18 cellular contexts compared by ENCODE assay signal in the genomic region with DNA sequence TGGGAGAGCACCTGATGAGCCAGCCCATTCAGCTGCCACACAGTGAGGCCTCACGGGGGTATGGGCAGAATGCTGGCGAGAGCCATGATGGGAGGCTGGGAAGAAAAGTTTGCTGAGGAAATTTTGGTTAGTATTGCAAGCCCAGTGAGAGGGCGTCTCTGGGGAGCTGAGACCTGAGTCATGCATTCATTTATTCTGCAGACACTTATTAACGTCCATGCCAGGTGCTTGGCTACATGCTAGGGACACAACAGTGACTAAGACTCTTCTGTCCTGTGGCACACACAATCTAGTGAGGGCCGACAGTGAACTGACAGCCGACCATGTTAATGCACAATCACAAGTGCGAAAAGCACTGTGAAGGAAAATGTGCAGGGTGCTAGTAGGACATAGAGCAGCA. TPM values are rescaled to one million over a fixed set of nuclear protein-coding genes. Genes with fewer than 3 reads are reported as not detected.
DNase-seq lines count a peak whose midpoint lies in the region; ATAC-seq and TF ChIP-seq lines count a peak whose summit lies in the region.
"Had no signal": no experiment of that assay in that cellular context is flagged by ENCODE, and none has a peak within 500 bp of the region (broad histone marks: within the 10 kb centered on the region; RNA-seq: fewer than 3 reads in every experiment).

No MANE protein-coding gene starts in this region.

- no peak overlapping the region for H3K4me3 Mint-ChIP-seq in T-helper 17 cell
- H3K4me3 Mint-ChIP-seq: CD8-positive, alpha-beta memory T cell had no signal

- peak overlapping the region; percentile 34 for H3K27ac Mint-ChIP-seq in T-helper 17 cell
- H3K27ac Mint-ChIP-seq: CD8-positive, alpha-beta memory T cell had no signal

- no peaks in the 10 kb centered on the region for H3K36me3 Mint-ChIP-seq in T-helper 17 cell (ENCODE audit: low read depth)

- no peak for DNase-seq in T-helper 17 cell
- no peak for DNase-seq in dorsolateral prefrontal cortex
- peak; percentile 40 for DNase-seq in fibroblast of the aortic adventitia (ENCODE audit: low read depth)
- no peak for DNase-seq in substantia nigra (lab: John Stamatoyannopoulos, UW)
- no peak for DNase-seq in iPS-NIHi11 (ENCODE audit: low spot score)
- no peak for DNase-seq in NCI-H2171 (lab: John Stamatoyannopoulos, UW)
- DNase-seq in NCI-H748 (lab: John Stamatoyannopoulos, UW; ENCODE audit: unreplicated experiment): no peak
- DNase-seq: CD8-positive, alpha-beta memory T cell; DMS53; EL; NCI-H1105 treated with DMSO at 0.1 percent for 48 hours; NCI-H1694; NCI-H2081 treated with DMSO at 0.1 percent for 48 hours; NCI-H510A; NCI-H82; RPMI8226; SIG-M5 had no signal

- H3K9me3 ChIP-seq in T-helper 17 cell (ENCODE audit: control insufficient read depth, low read length, poor library complexity, severe bottlenecking): no peaks in the 10 kb centered on the region

- no peak for ATAC-seq in T-helper 17 cell

- no peaks in the 10 kb centered on the region for H3K27me3 Mint-ChIP-seq in T-helper 17 cell
- H3K27me3 Mint-ChIP-seq: CD8-positive, alpha-beta memory T cell had no signal

- peaks cover 2% of the 10 kb centered on the region for H3K4me1 Mint-ChIP-seq in T-helper 17 cell
- H3K4me1 Mint-ChIP-seq: CD8-positive, alpha-beta memory T cell had no signal

- no peak for TF ChIP-seq CTCF in dorsolateral prefrontal cortex (IDR thresholded peaks at IDR 0.05 in 54 of 56, conservative IDR thresholded peaks at IDR 0.05 in 2 of 56; ENCODE audit: low read depth in 1 of 56, partially characterized antibody in 56 of 56)
- TF ChIP-seq CTCF in fibroblast of the aortic adventitia (IDR thresholded peaks at IDR 0.05; ENCODE audit: insufficient read depth, low read length): no peak

- no peaks in the 10 kb centered on the region for H3K27me3 ChIP-seq in dorsolateral prefrontal cortex

- intact Hi-C loops in dorsolateral prefrontal cortex (cut with DNase I): loop anchor here in 1 of 2 donors (1.0 to 2.0 kb wide), 2 partner anchors 11 to 21 kb away; no protein-coding TSS in a partner anchor

- H3K27ac ChIP-seq in dorsolateral prefrontal cortex (peak overlapping the region; percentile 0 to 94 (median 83)), substantia nigra (ENCODE audit: low read depth, low read length, poor library complexity, severe bottlenecking) (peak overlapping the region; percentile 73)

- H3K4me3 ChIP-seq in dorsolateral prefrontal cortex (peak overlapping the region in 2 of 59 donors; percentile 12 to 24), fibroblast of the aortic adventitia (ENCODE audit: low read depth, low read length) (no peak overlapping the region)

RNA-seq across cellular contexts. Expression of gene WDR62, which starts 27.2 kb away (rescaled TPM):
- 1 to 10 TPM; 2.2 to 3.8 TPM for total RNA-seq in T-helper 17 cell
- total RNA-seq in dorsolateral prefrontal cortex: 1 to 10 TPM in 94 of 120 experiments, under 1 TPM in 26; 0.64 to 2.8 (median 1.3) TPM
- 0.25 and 10.1 TPM in 2 replicates for total RNA-seq in fibroblast of the aortic adventitia (ENCODE audit: low replicate concordance)

RNA-seq across cellular contexts. Expression of gene THAP8, which starts 27.8 kb away (rescaled TPM):
- total RNA-seq in T-helper 17 cell (1 to 10 TPM in 1 of 2 donors, under 1 TPM in 1; 0.60 to 1.8 TPM), dorsolateral prefrontal cortex (10 to 100 TPM in 13 of 120 experiments, 1 to 10 TPM in 107; 4.2 to 11.7 (median 7.3) TPM), fibroblast of the aortic adventitia (ENCODE audit: low replicate concordance) (2.5 and 4.1 TPM in 2 replicates)

RNA-seq across cellular contexts. Expression of gene OVOL3, which starts 29.0 kb away (rescaled TPM):
- total RNA-seq in T-helper 17 cell (not detected), dorsolateral prefrontal cortex (not detected), fibroblast of the aortic adventitia (ENCODE audit: low replicate concordance) (not detected in 2 replicates)
- total RNA-seq: CD8-positive, alpha-beta memory T cell; H1 had no signal

RNA-seq across cellular contexts. Expression of gene POLR2I, which starts 32.8 kb away (rescaled TPM):
- total RNA-seq in T-helper 17 cell (10 to 100 TPM; 26.4 to 28.2 TPM), dorsolateral prefrontal cortex (100 to 1,000 TPM in 77 of 120 experiments, 10 to 100 TPM in 43; 61.9 to 165 (median 106) TPM), fibroblast of the aortic adventitia (ENCODE audit: low replicate concordance) (33.2 and 37.9 TPM in 2 replicates)

RNA-seq across cellular contexts. Expression of gene TBCB, which starts 33.4 kb away (rescaled TPM):
- total RNA-seq in T-helper 17 cell: 100 to 1,000 TPM; 127 to 131 TPM
- 100 to 1,000 TPM; 145 to 409 (median 268) TPM for total RNA-seq in dorsolateral prefrontal cortex
- total RNA-seq in fibroblast of the aortic adventitia (ENCODE audit: low replicate concordance): 83.6 and 164 TPM in 2 replicates
